8 cellular contexts compared by ENCODE assay signal in the genomic region with DNA sequence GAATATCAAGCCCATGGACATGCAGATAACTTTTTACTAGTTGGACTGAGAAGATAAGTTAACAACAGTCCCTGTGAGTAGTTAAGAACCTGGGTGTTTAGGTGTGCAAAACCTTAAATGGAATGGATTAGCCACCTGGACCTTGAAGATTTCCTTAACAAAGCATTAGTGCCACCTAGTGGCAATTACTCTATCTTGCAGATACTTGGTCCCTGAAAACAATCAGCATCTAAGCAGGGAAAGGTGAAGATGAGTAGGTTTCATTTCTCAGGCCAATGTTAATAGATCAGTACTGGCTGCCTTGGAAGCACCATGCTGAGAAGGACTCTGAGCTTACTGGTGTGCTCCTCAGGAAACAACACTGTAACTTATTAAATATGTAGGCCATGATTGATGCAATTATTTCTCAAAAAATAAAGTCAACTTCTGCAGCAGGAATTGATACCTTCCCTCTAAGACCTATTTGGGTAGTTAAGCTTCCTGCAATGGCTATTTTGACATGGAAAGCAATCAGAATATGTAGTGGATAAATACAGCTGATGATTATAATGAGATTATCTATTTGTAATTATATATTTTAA.
DNase-seq lines count a peak whose midpoint lies in the region; ATAC-seq and TF ChIP-seq lines count a peak whose summit lies in the region.

No MANE protein-coding gene starts in this region.

- ATAC-seq in HG02610 (IDR thresholded peaks at IDR 0.05; ENCODE audit: unreplicated experiment) = peak; percentile 80

- no peaks in the 10 kb centered on the region for H3K4me1 ChIP-seq in neutrophil (ENCODE audit: control insufficient read depth in 1 of 2, insufficient read depth in 1 of 2, low read depth in 1 of 2, low read length in 1 of 2)

- no peaks in the 10 kb centered on the region for H3K9me3 ChIP-seq in neutrophil
- H3K9me3 ChIP-seq in MG63 = no peaks in the 10 kb centered on the region

- no peak overlapping the region for H3K27ac ChIP-seq in neutrophil

- H3K27me3 ChIP-seq in neutrophil (no peaks in the 10 kb centered on the region), MG63 (no peaks in the 10 kb centered on the region)

- DNase-seq in AG20443 (ENCODE audit: low spot score) = peak; percentile 47
- DNase-seq in NB4 (ENCODE audit: low read depth) = peak; percentile 66
- DNase-seq in SW 1271 (lab: John Stamatoyannopoulos, UW) = peak; percentile 23 to 68
- peak; percentile 69 for DNase-seq in fibroblast of mammary gland (ENCODE audit: low read depth)
- no peak for DNase-seq in MG63

- no peak for TF ChIP-seq POLR2A in NB4 (IDR thresholded peaks at IDR 0.05; ENCODE audit: extremely low read depth, insufficient read length)

- TF ChIP-seq CTCF in GM12874 (IDR thresholded peaks at IDR 0.05; ENCODE audit: insufficient read depth, low read depth, low read length) (peak; percentile 57), NB4 (IDR thresholded peaks at IDR 0.05; ENCODE audit: low read depth, low read length) (peak; percentile 65), fibroblast of mammary gland (conservative IDR thresholded peaks at IDR 0.05; ENCODE audit: control insufficient read depth, insufficient read depth, low read depth, low read length) (peak; percentile 83), neutrophil (IDR thresholded peaks at IDR 0.05) (peak; percentile 81)

- no peak overlapping the region for H3K4me3 ChIP-seq in NB4 (ENCODE audit: low read depth, low read length)
- H3K4me3 ChIP-seq in fibroblast of mammary gland (ENCODE audit: control insufficient read depth, low read depth, low read length) = no peak overlapping the region
- H3K4me3 ChIP-seq in neutrophil (ENCODE audit: low read depth in 1 of 2, low read length in 1 of 2) = no peak overlapping the region
- no peak overlapping the region for H3K4me3 ChIP-seq in MG63

- H3K36me3 ChIP-seq in neutrophil (no peaks in the 10 kb centered on the region), MG63 (no peaks in the 10 kb centered on the region)
